Comparison of ENCODE assay signal across 9 cellular contexts in the genomic region with DNA sequence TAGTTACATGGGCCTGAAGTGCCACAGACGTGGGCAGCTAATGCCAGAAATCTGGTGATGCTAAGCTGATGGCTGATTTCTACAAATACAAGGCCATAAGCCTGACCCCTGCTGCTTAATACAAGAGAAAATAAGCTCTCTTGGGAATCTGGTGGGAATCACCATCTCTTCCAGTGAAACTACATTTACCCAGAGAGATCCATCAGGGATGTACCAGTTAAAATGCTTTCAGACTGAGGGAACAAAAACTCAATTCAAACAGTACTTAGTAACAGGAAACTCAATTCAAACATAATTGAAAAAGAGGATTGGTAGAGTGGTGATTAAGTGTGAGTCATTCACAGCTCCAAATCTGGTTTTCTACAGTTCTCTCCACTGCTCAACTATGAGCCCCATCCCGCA. TPM values are rescaled to one million over a fixed set of nuclear protein-coding genes. Genes with fewer than 3 reads are reported as not detected.
DNase-seq lines count a peak whose midpoint lies in the region; ATAC-seq and TF ChIP-seq lines count a peak whose summit lies in the region.
"Had no signal": no experiment of that assay in that cellular context is flagged by ENCODE, and none has a peak within 500 bp of the region (broad histone marks: within the 10 kb centered on the region; RNA-seq: fewer than 3 reads in every experiment).

No MANE protein-coding gene starts in this region.

- DNase-seq in stimulated activated CD4-positive, alpha-beta T cell treated with anti-CD3 and anti-CD28 coated beads, Interleukin-15, amount 100 ng/mL, for 24 hours = peak; percentile 39
- no peak for DNase-seq in stimulated activated CD4-positive, alpha-beta T cell treated with anti-CD3 and anti-CD28 coated beads, Interleukin-2, amount 100 ng/mL, for 24 hours
- DNase-seq in activated naive CD4-positive, alpha-beta T cell treated with anti-CD3 and anti-CD28 coated beads, Interleukin-2, amount 50 U/mL, for 72 hours (ENCODE audit: low spot score in 2 of 2) = no peak
- DNase-seq in left lung (no peak), aorta (no peak), Peyer's patch (no peak), NCI-H1436 treated with DMSO at 0.1 percent for 48 hours (lab: John Stamatoyannopoulos, UW) (no peak)
- DNase-seq: NCI-H1092 treated with DMSO at 0.1 percent for 48 hours had no signal

- H3K27me3 ChIP-seq in left lung (peaks cover 0 to 26% of the 10 kb centered on the region in 2 donors), aorta (ENCODE audit: control insufficient read depth in 1 of 2, insufficient read depth in 2 of 2, low read length in 1 of 2) (no peaks in the 10 kb centered on the region), Peyer's patch (no peaks in the 10 kb centered on the region)

- no peak for TF ChIP-seq CTCF in left lung (IDR thresholded peaks at IDR 0.05)
- no peak for TF ChIP-seq CTCF in Peyer's patch (IDR thresholded peaks at IDR 0.05)

- no peak for TF ChIP-seq POLR2A in Peyer's patch (IDR thresholded peaks at IDR 0.05)

- H3K4me1 ChIP-seq in left lung = peaks cover 6 to 42% of the 10 kb centered on the region in 2 donors
- H3K4me1 ChIP-seq in aorta (ENCODE audit: control insufficient read depth in 1 of 2, insufficient read depth in 2 of 2, low read length in 2 of 2) = peaks cover 0 to 5% of the 10 kb centered on the region in 2 donors
- H3K4me1 ChIP-seq in Peyer's patch = peaks cover 0 to 7% (median 0%) of the 10 kb centered on the region in 4 donors

- H3K36me3 ChIP-seq in left lung (no peaks in the 10 kb centered on the region), aorta (ENCODE audit: control insufficient read depth in 1 of 2, insufficient read depth in 2 of 2, low read length in 1 of 2) (peaks cover 0 to 2% of the 10 kb centered on the region in 2 donors), Peyer's patch (no peaks in the 10 kb centered on the region)

- no peaks in the 10 kb centered on the region for H3K9me3 Mint-ChIP-seq in activated naive CD4-positive, alpha-beta T cell treated with anti-CD3 and anti-CD28 coated beads, Interleukin-2, amount 50 U/mL, for 72 hours

- H3K27ac ChIP-seq in left lung (peak overlapping the region; percentile 87 to 98), aorta (ENCODE audit: low read depth in 1 of 2, low read length in 2 of 2) (peak overlapping the region; percentile 63 to 94), Peyer's patch (peak overlapping the region in 2 of 4 donors; percentile 89 to 95)

- intact Hi-C loops in left lung (cut with DNase I) = no loop called here
- intact Hi-C loops in aorta (cut with DNase I) = no loop called here

- H3K36me3 Mint-ChIP-seq in activated naive CD4-positive, alpha-beta T cell treated with anti-CD3 and anti-CD28 coated beads, Interleukin-2, amount 50 U/mL, for 72 hours = peaks cover 0 to 6% of the 10 kb centered on the region in 2 donors

- H3K4me3 ChIP-seq in left lung = no peak overlapping the region
- H3K4me3 ChIP-seq in aorta (ENCODE audit: low read length in 2 of 2) = no peak overlapping the region
- no peak overlapping the region for H3K4me3 ChIP-seq in Peyer's patch

- no peaks in the 10 kb centered on the region for H3K9me3 ChIP-seq in left lung
- no peaks in the 10 kb centered on the region for H3K9me3 ChIP-seq in aorta (ENCODE audit: control insufficient read depth, low read length)
- H3K9me3 ChIP-seq in Peyer's patch = no peaks in the 10 kb centered on the region

- WGBS in aorta, 2 donors = 9 to 19% methylated on average over 2 of the region's 2 CpGs

- peak overlapping the region; percentile 94 to 96 for H3K27ac Mint-ChIP-seq in activated naive CD4-positive, alpha-beta T cell treated with anti-CD3 and anti-CD28 coated beads, Interleukin-2, amount 50 U/mL, for 72 hours

- peak; percentile 34 to 60 for ATAC-seq in activated naive CD4-positive, alpha-beta T cell treated with anti-CD3 and anti-CD28 coated beads, Interleukin-2, amount 50 U/mL, for 72 hours
- no peak for ATAC-seq in left lung
- no peak for ATAC-seq in aorta (ENCODE audit: low FRiP score)
- ATAC-seq in HG03196 (IDR thresholded peaks at IDR 0.05; ENCODE audit: unreplicated experiment) = no peak

RNA-seq across cellular contexts. Expression of a gene that starts 1.7 kb away (rescaled TPM):
- 10 to 100 TPM in 1 of 2 donors, 1 to 10 TPM in 1; 4.3 to 20.7 TPM for total RNA-seq in activated naive CD4-positive, alpha-beta T cell treated with anti-CD3 and anti-CD28 coated beads, Interleukin-2, amount 50 U/mL, for 72 hours
- 10 to 100 TPM; 61.2 to 87.4 TPM for total RNA-seq in left lung
- 100 to 1,000 TPM; 167 to 176 TPM for total RNA-seq in aorta
- polyA plus RNA-seq in aorta = 100 to 1,000 TPM; 102 to 309 TPM
- 10 to 100 TPM in 3 of 4 donors, 1 to 10 TPM in 1; 6.5 to 40.4 (median 17.2) TPM for total RNA-seq in Peyer's patch

Comparison
In these comparisons a context has a peak if more than half of its experiments do, and no peak if none do; other contexts are left out.
1. ATAC-seq: peak in activated naive CD4-positive, alpha-beta T cell treated with anti-CD3 and anti-CD28 coated beads, Interleukin-2, amount 50 U/mL, for 72 hours (2 of 2); none in left lung (single experiment), aorta (single experiment) and HG03196 (single experiment).